Comparison of ENCODE assay signal across 9 cellular contexts in the genomic region with DNA sequence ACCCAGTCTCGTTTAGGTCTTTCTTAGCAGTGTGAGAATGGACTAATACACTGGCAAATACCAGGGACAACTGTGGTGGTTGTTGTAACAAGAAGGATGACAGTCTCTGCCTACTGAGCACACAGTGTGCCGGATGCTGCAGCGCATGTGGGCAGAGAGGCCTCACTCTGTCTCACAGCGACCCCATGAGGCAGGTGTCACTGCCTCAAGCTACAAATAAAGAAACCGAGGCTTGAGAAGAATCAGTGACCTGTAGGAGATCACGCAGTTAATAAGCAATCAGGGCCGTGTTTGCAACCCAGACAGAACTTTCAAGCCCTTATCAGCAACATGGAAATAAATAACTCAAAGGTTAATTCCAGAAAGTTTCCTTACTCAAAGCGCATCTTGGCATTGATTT. TPM values are rescaled to one million over a fixed set of nuclear protein-coding genes. Genes with fewer than 3 reads are reported as not detected.
DNase-seq lines count a peak whose midpoint lies in the region; ATAC-seq and TF ChIP-seq lines count a peak whose summit lies in the region.
"Had no signal": no experiment of that assay in that cellular context is flagged by ENCODE, and none has a peak within 500 bp of the region (broad histone marks: within the 10 kb centered on the region; RNA-seq: fewer than 3 reads in every experiment).

No MANE protein-coding gene starts in this region.

- H2BK5ac ChIP-seq in neuronal stem cell (ENCODE audit: low read length): no peak overlapping the region

- no peaks in the 10 kb centered on the region for H3K36me3 ChIP-seq in endodermal cell (ENCODE audit: control insufficient read depth, insufficient read depth, low read length)
- H3K36me3 ChIP-seq in neuronal stem cell (replicated peaks in 1 of 2; ENCODE audit: control insufficient read depth in 2 of 2, insufficient read depth in 2 of 2, low read length in 2 of 2): no peaks in the 10 kb centered on the region

- no peaks in the 10 kb centered on the region for H3K9me3 Mint-ChIP-seq in endodermal cell

- H3K4me1 ChIP-seq in endodermal cell (ENCODE audit: control insufficient read depth, insufficient read depth, low read length) (peaks cover 9% of the 10 kb centered on the region), neuronal stem cell (ENCODE audit: control insufficient read depth in 2 of 2, insufficient read depth in 1 of 2, low read depth in 1 of 2, low read length in 2 of 2) (no peaks in the 10 kb centered on the region)

- H2AK5ac ChIP-seq in neuronal stem cell (ENCODE audit: low read depth, low read length): no peak overlapping the region

- H3K36me3 Mint-ChIP-seq in endodermal cell (ENCODE audit: low read depth): no peaks in the 10 kb centered on the region

- no peak overlapping the region for H3K18ac ChIP-seq in neuronal stem cell (ENCODE audit: low read length)

- no peak overlapping the region for H3K4me2 ChIP-seq in neuronal stem cell (ENCODE audit: insufficient read depth, low read length, poor library complexity, severe bottlenecking)

- no peak overlapping the region for H3K4me3 ChIP-seq in endodermal cell (ENCODE audit: low read length)
- no peak overlapping the region for H3K4me3 ChIP-seq in neuronal stem cell (ENCODE audit: low read length in 2 of 2)

- TF ChIP-seq CTCF in endodermal cell (conservative IDR thresholded peaks at IDR 0.05): peak; percentile 86

- H3K4me3 Mint-ChIP-seq in endodermal cell: no peak overlapping the region
- H3K4me3 Mint-ChIP-seq: B cell had no signal

- WGBS in endodermal cell (ENCODE audit: insufficient coverage in 1 of 2, insufficient read length in 1 of 2), 2 experiments: 64 to 68% methylated on average over 7 to 8 of the region's 8 CpGs
- no CpG with 5 or more reads among the region's 8 CpGs for WGBS in neuronal stem cell (ENCODE audit: extremely low coverage in 2 of 2, insufficient read length in 2 of 2, insufficient replicate concordance in 1 of 2), 2 donors

- no peak overlapping the region for H3K14ac ChIP-seq in neuronal stem cell (ENCODE audit: low read length)

- H3K9me3 ChIP-seq in endodermal cell (ENCODE audit: control insufficient read depth, low read length) (no peaks in the 10 kb centered on the region), neuronal stem cell (replicated peaks in 1 of 2; ENCODE audit: control insufficient read depth in 2 of 2, insufficient read depth in 1 of 2, low read depth in 1 of 2, low read length in 2 of 2) (no peaks in the 10 kb centered on the region)

- no peak overlapping the region for H2BK120ac ChIP-seq in neuronal stem cell (ENCODE audit: low read depth, low read length)

- no peaks in the 10 kb centered on the region for H3K79me1 ChIP-seq in neuronal stem cell (ENCODE audit: low read depth, low read length)

- no peaks in the 10 kb centered on the region for H3K27me3 ChIP-seq in endodermal cell (ENCODE audit: control insufficient read depth, insufficient read depth, low read length, poor library complexity, severe bottlenecking)
- peaks cover 0 to 44% (median 0%) of the 10 kb centered on the region in 3 experiments for H3K27me3 ChIP-seq in neuronal stem cell (ENCODE audit: control insufficient read depth in 3 of 3, insufficient read depth in 3 of 3, low read depth in 1 of 3, low read length in 3 of 3)

- no peak overlapping the region for H4K91ac ChIP-seq in neuronal stem cell (ENCODE audit: low read depth, low read length, poor library complexity)

- H2AFZ ChIP-seq in neuronal stem cell (ENCODE audit: low read length): no peak overlapping the region

- no peak overlapping the region for H3K9ac ChIP-seq in endodermal cell (ENCODE audit: extremely low read depth, low read length, poor library complexity, severe bottlenecking)
- no peak overlapping the region for H3K9ac ChIP-seq in neuronal stem cell (ENCODE audit: low read depth, low read length, poor library complexity)

- H3K27ac ChIP-seq in endodermal cell (ENCODE audit: low read depth, low read length): no peak overlapping the region
- no peak overlapping the region for H3K27ac ChIP-seq in neuronal stem cell (replicated peaks; ENCODE audit: low read length)

- no peak overlapping the region for H2BK12ac ChIP-seq in neuronal stem cell (ENCODE audit: low read length)

- peaks cover 2% of the 10 kb centered on the region for H3K27me3 Mint-ChIP-seq in endodermal cell (ENCODE audit: insufficient read depth)

- ATAC-seq in GM21825 (IDR thresholded peaks at IDR 0.05; ENCODE audit: unreplicated experiment): no peak

- no peak overlapping the region for H3K4ac ChIP-seq in neuronal stem cell (ENCODE audit: low read length)

- no peak overlapping the region for H4K8ac ChIP-seq in neuronal stem cell (ENCODE audit: low read depth, low read length)

- H3K23ac ChIP-seq in neuronal stem cell (ENCODE audit: low read depth, low read length, poor library complexity): no peak overlapping the region

- H3K27ac Mint-ChIP-seq in endodermal cell: no peak overlapping the region
- H3K27ac Mint-ChIP-seq: B cell had no signal

- no peak overlapping the region for H2BK15ac ChIP-seq in neuronal stem cell (ENCODE audit: low read length)

- peak; percentile 6 for DNase-seq in NCI-H345 (lab: John Stamatoyannopoulos, UW)
- DNase-seq in NCI-H345 treated with DMSO at 0.1 percent for 48 hours (lab: John Stamatoyannopoulos, UW; ENCODE audit: unreplicated experiment): no peak
- peak; percentile 38 for DNase-seq in RKO (ENCODE audit: low spot score)
- peak; percentile 81 for DNase-seq in endodermal cell
- DNase-seq in mucosa of gallbladder (ENCODE audit: low spot score): peak; percentile 65
- DNase-seq in NCI-H446 treated with DMSO at 0.1 percent for 48 hours (lab: John Stamatoyannopoulos, UW): no peak
- DNase-seq in neuronal stem cell (ENCODE audit: low spot score): no peak

- peaks cover 10% of the 10 kb centered on the region for H3K4me1 Mint-ChIP-seq in endodermal cell

RNA-seq across cellular contexts. Expression of a gene that starts 40.5 kb away (rescaled TPM):
- total RNA-seq in endodermal cell: 10 to 100 TPM; 45.7 to 49.6 TPM
- polyA plus RNA-seq in endodermal cell (2013, experiment 1 of 2): 24.8 TPM
- 23.0 TPM for polyA plus RNA-seq in endodermal cell (2013, experiment 2 of 2)
- total RNA-seq in mucosa of gallbladder: 118 TPM
- 34.2 TPM for polyA plus RNA-seq in neuronal stem cell (2013, experiment 1 of 2)
- 33.8 TPM for polyA plus RNA-seq in neuronal stem cell (2013, experiment 2 of 2)

Comparison
In these comparisons a context has a peak if more than half of its experiments do, and no peak if none do; other contexts are left out.
1. DNase-seq: peak in NCI-H345 (single experiment), RKO (single experiment), endodermal cell (single experiment) and mucosa of gallbladder (single experiment); none in NCI-H345 treated with DMSO at 0.1 percent for 48 hours (single experiment), NCI-H446 treated with DMSO at 0.1 percent for 48 hours (single experiment) and neuronal stem cell (single experiment).